1 cellular context compared by ENCODE assay signal in the genomic region with DNA sequence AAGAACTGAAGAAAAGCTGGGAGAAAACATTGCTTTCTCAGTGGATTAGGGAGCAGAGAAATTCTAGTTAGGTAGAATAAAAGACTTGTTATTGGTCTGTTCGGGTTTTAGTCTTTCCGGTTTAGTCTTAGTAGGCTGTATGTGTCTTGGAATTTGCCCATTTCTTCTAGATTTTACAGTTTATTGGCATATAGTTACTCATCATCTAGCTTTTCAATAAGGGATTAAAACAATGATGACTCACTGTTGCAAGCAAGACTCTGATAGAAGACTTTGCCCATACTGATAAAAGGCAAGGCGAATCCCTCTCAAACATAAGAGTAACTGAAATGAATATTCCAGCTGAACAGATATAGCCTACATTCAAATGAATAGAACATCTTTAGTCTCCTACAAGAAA.
TF ChIP-seq lines count a peak whose summit lies in the region.

No MANE protein-coding gene starts in this region.

TF ChIP-seq in GM23338, 12 proteins besides CTCF, POLR2A, EP300 and RAD21 (continued from another document):
- no peak for TF ChIP-seq ZNF462 (CRISPR knock-in tag; IDR thresholded peaks at IDR 0.05)
TF ChIP-seq in GM23338: peak in this region for 0.
